Comparison of ENCODE assay signal across 28 cellular contexts in genomic region chr1:202703191-202703590, GRCh38. TPM values are rescaled to one million over a fixed set of nuclear protein-coding genes. Genes with fewer than 3 reads are reported as not detected.
"Had no signal": no experiment of that assay in that cellular context is flagged by ENCODE, and none has a peak within 500 bp of the region (broad histone marks: within the 10 kb centered on the region; RNA-seq: fewer than 3 reads in every experiment).

No MANE protein-coding gene starts in this region.

- H3K4me1 ChIP-seq: stomach, suprapubic skin, testis, thyroid gland, tibial artery, tibial nerve, transverse colon, upper lobe of left lung, vagina had no signal

- H3K27me3 ChIP-seq: testis, thyroid gland had no signal

- ATAC-seq: stimulated activated effector memory CD8-positive, alpha-beta T cell treated with anti-CD3 and anti-CD28 coated beads, Interleukin-12 subunit alpha, Interleukin-12 subunit beta, amount 100 ng/mL, for 72 hours; stimulated activated memory B cell treated with anti-CD40 and anti-IgM and Interleukin-4, amounts not matched to agents 10 μg/mL and 1 μg/mL and 100 μg/mL, for 72 hours; stimulated activated naive B cell treated with anti-CD40 and anti-IgM and Interleukin-4, amounts not matched to agents 10 μg/mL and 1 μg/mL and 100 μg/mL, for 72 hours; stimulated activated naive CD8-positive, alpha-beta T cell treated with anti-CD3 and anti-CD28 coated beads, Interleukin-15, amount 100 ng/mL, for 72 hours; stimulated activated naive CD8-positive, alpha-beta T cell treated with anti-CD3 and anti-CD28 coated beads, Interleukin-15, Interleukin-2, amounts not matched to agents 100 U/mL and 50 U/mL, for 24 hours had no signal

- H3K36me3 ChIP-seq: stomach, suprapubic skin, thoracic aorta, thyroid gland, tibial artery, tibial nerve, transverse colon, upper lobe of left lung, vagina had no signal

- H3K27ac Mint-ChIP-seq: stimulated activated effector memory CD8-positive, alpha-beta T cell treated with anti-CD3 and anti-CD28 coated beads, Interleukin-12 subunit alpha, Interleukin-12 subunit beta, amount 100 ng/mL, for 72 hours; stimulated activated memory B cell treated with anti-CD40 and anti-IgM and Interleukin-4, amounts not matched to agents 10 μg/mL and 1 μg/mL and 100 μg/mL, for 72 hours; stimulated activated naive CD8-positive, alpha-beta T cell treated with anti-CD3 and anti-CD28 coated beads, Interleukin-15, amount 100 ng/mL, for 72 hours; stimulated activated naive CD8-positive, alpha-beta T cell treated with anti-CD3 and anti-CD28 coated beads, Interleukin-15, Interleukin-2, amounts not matched to agents 100 ng/mL and 50 ng/mL, for 24 hours; type B pancreatic cell had no signal

- H3K36me3 Mint-ChIP-seq: stimulated activated effector memory CD8-positive, alpha-beta T cell treated with anti-CD3 and anti-CD28 coated beads, Interleukin-12 subunit alpha, Interleukin-12 subunit beta, amount 100 ng/mL, for 72 hours; stimulated activated memory B cell treated with anti-CD40 and anti-IgM and Interleukin-4, amounts not matched to agents 10 μg/mL and 1 μg/mL and 100 μg/mL, for 72 hours; stimulated activated naive B cell treated with anti-CD40 and anti-IgM and Interleukin-4, amounts not matched to agents 10 μg/mL and 1 μg/mL and 100 μg/mL, for 72 hours; type B pancreatic cell had no signal

- H3K9me3 Mint-ChIP-seq: stimulated activated effector memory CD8-positive, alpha-beta T cell treated with anti-CD3 and anti-CD28 coated beads, Interleukin-12 subunit alpha, Interleukin-12 subunit beta, amount 100 ng/mL, for 72 hours; stimulated activated memory B cell treated with anti-CD40 and anti-IgM and Interleukin-4, amounts not matched to agents 10 μg/mL and 1 μg/mL and 100 μg/mL, for 72 hours; stimulated activated naive B cell treated with anti-CD40 and anti-IgM and Interleukin-4, amounts not matched to agents 10 μg/mL and 1 μg/mL and 100 μg/mL, for 72 hours; stimulated activated naive CD8-positive, alpha-beta T cell treated with anti-CD3 and anti-CD28 coated beads, Interleukin-15, amount 100 ng/mL, for 72 hours; stimulated activated naive CD8-positive, alpha-beta T cell treated with anti-CD3 and anti-CD28 coated beads, Interleukin-15, Interleukin-2, amounts not matched to agents 100 ng/mL and 50 ng/mL, for 24 hours; type B pancreatic cell had no signal

- DNase-seq: stimulated activated CD4-positive, alpha-beta T cell treated with anti-CD3 and anti-CD28 coated beads, Interleukin-2, amount 100 ng/mL, for 24 hours; stimulated activated CD4-positive, alpha-beta T cell treated with anti-CD3 and anti-CD28 coated beads, Interleukin-2, amount 100 ng/mL, for 48 hours; stimulated activated CD4-positive, alpha-beta T cell treated with anti-CD3 and anti-CD28 coated beads, Interleukin-4, amount 100 ng/mL, for 1 hour; stimulated activated CD4-positive, alpha-beta T cell treated with anti-CD3 and anti-CD28 coated beads, Interleukin-4, amount 100 ng/mL, for 24 hours; stimulated activated CD4-positive, alpha-beta T cell treated with anti-CD3 and anti-CD28 coated beads, Interleukin-4, amount 100 ng/mL, for 4 hours; stimulated activated CD8-positive, alpha-beta memory T cell treated with anti-CD3 and anti-CD28 coated beads, Interleukin-4, amount 100 ng/mL, for 48 hours; stimulated activated naive B cell treated with anti-CD40 and anti-IgM and Interleukin-4, amounts not matched to agents 10 μg/mL and 1 μg/mL and 100 μg/mL, for 72 hours; stimulated activated naive CD4-positive, alpha-beta T cell; stimulated activated naive CD4-positive, alpha-beta T cell treated with Interleukin-2 at 50 U/mL for 16 hours; stimulated activated naive CD8-positive, alpha-beta T cell treated with anti-CD3 and anti-CD28 coated beads, Interleukin-15, amount 100 ng/mL, for 72 hours; stimulated activated naive CD8-positive, alpha-beta T cell treated with anti-CD3 and anti-CD28 coated beads, Interleukin-15, Interleukin-2, amounts not matched to agents 100 U/mL and 50 U/mL, for 24 hours; stomach; substantia nigra; testis; thyroid gland; tibial artery; transverse colon; trophoblast cell; upper lobe of left lung had no signal

- H3K4me1 Mint-ChIP-seq: stimulated activated memory B cell treated with anti-CD40 and anti-IgM and Interleukin-4, amounts not matched to agents 10 μg/mL and 1 μg/mL and 100 μg/mL, for 72 hours; stimulated activated naive B cell treated with anti-CD40 and anti-IgM and Interleukin-4, amounts not matched to agents 10 μg/mL and 1 μg/mL and 100 μg/mL, for 72 hours had no signal

- H3K4me3 ChIP-seq: stomach, suprapubic skin, testis, thoracic aorta, thyroid gland, tibial artery, tibial nerve, transverse colon, upper lobe of left lung, vagina had no signal

- H3K9me3 ChIP-seq: stomach, suprapubic skin, testis, thoracic aorta, thyroid gland, tibial artery, tibial nerve, transverse colon, upper lobe of left lung, vagina had no signal

- H3K27ac ChIP-seq: stomach, suprapubic skin, testis, thoracic aorta, thyroid gland, tibial artery, tibial nerve, transverse colon, upper lobe of left lung, vagina had no signal

- H3K4me3 Mint-ChIP-seq: stimulated activated effector memory CD8-positive, alpha-beta T cell treated with anti-CD3 and anti-CD28 coated beads, Interleukin-12 subunit alpha, Interleukin-12 subunit beta, amount 100 ng/mL, for 72 hours; stimulated activated memory B cell treated with anti-CD40 and anti-IgM and Interleukin-4, amounts not matched to agents 10 μg/mL and 1 μg/mL and 100 μg/mL, for 72 hours; stimulated activated naive B cell treated with anti-CD40 and anti-IgM and Interleukin-4, amounts not matched to agents 10 μg/mL and 1 μg/mL and 100 μg/mL, for 72 hours; stimulated activated naive CD8-positive, alpha-beta T cell treated with anti-CD3 and anti-CD28 coated beads, Interleukin-15, amount 100 ng/mL, for 72 hours; stimulated activated naive CD8-positive, alpha-beta T cell treated with anti-CD3 and anti-CD28 coated beads, Interleukin-15, Interleukin-2, amounts not matched to agents 100 ng/mL and 50 ng/mL, for 24 hours; type B pancreatic cell had no signal

RNA-seq across cellular contexts. Expression of gene SYT2, which starts 7.1 kb away (rescaled TPM):
- total RNA-seq: ureter, vagina had no signal
